1 cellular context compared by ENCODE assay signal in the genomic region with DNA sequence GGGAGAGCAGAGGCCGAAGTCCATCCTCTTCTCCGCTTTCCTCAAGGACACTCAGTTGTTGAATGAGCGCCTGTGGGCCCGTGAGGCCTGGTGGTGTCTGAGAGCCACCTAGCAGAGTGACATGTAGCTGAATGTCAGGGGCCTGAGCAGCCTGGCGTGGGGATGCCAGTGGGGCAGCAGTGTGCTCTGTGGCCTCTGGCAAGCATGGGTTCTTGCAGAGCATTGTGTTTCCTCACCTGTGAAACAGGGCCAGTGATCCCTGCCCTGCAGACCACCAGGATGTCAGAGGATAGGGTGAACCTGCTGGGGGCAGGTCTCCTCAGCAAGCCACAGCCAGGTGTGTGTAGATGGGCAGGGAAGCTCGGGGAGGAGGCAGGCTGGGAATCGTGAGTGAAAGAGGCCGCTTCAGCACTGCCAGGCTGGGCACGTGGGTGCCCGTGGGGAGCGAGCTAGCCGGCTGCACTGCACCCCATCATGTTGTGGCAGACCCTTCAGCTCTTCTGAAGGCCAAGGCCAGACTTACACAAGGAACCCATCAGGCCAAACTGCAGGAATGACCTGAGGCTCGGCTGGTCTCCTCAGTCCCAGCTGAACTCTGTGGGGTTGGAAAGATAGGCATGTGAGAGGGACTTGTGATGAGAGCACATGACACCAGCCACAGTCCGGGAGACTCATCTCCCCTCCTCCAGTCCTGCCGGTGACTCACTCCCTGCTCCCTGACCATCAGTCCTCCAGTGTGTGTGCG.
TF ChIP-seq lines count a peak whose summit lies in the region.

No MANE protein-coding gene starts in this region.

TF ChIP-seq in K562, 482 proteins besides CTCF, POLR2A, EP300 and RAD21 (continued from another document):
- peak; percentile 82 for TF ChIP-seq MAX (CRISPR knock-in tag; IDR thresholded peaks at IDR 0.05)
- peak; percentile 43 for TF ChIP-seq ZFX (CRISPR knock-in tag; IDR thresholded peaks at IDR 0.05)
- TF ChIP-seq L3MBTL2 (IDR thresholded peaks at IDR 0.05) = peak; percentile 71
- peak; percentile 90 for TF ChIP-seq MYC (IDR thresholded peaks at IDR 0.05; ENCODE audit: low read depth, low read length)
- peak; percentile 64; the same call in 1 of the 2 replicates for TF ChIP-seq MYC (CRISPR knock-in tag; IDR thresholded peaks at IDR 0.05; ENCODE audit: borderline replicate concordance, low read depth)
- TF ChIP-seq ZNF408 (CRISPR knock-in tag; IDR thresholded peaks at IDR 0.05; ENCODE audit: low read depth) = no peak
- TF ChIP-seq RNF2 (IDR thresholded peaks at IDR 0.05) = peak; percentile 52; the same call in 1 of the 2 replicates
- TF ChIP-seq HMBOX1 (IDR thresholded peaks at IDR 0.05) = peak; percentile 64; the same call in 1 of the 2 replicates
- peak; percentile 96 for TF ChIP-seq ZNF263 (CRISPR knock-in tag; IDR thresholded peaks at IDR 0.05; ENCODE audit: borderline replicate concordance)
- TF ChIP-seq TBL1XR1 (IDR thresholded peaks at IDR 0.05; ENCODE audit: low read length in 2 of 2) = 0 out of 4 replicates have a peak, but pooled peaks of 1 of the 2 experiments have one; percentile 32
- no peak for TF ChIP-seq KHSRP (IDR thresholded peaks at IDR 0.05)
- TF ChIP-seq, protein P1, sequence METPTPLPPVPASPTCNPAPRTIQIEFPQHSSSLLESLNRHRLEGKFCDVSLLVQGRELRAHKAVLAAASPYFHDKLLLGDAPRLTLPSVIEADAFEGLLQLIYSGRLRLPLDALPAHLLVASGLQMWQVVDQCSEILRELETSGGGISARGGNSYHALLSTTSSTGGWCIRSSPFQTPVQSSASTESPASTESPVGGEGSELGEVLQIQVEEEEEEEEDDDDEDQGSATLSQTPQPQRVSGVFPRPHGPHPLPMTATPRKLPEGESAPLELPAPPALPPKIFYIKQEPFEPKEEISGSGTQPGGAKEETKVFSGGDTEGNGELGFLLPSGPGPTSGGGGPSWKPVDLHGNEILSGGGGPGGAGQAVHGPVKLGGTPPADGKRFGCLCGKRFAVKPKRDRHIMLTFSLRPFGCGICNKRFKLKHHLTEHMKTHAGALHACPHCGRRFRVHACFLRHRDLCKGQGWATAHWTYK (CRISPR knock-in tag; IDR thresholded peaks at IDR 0.05) = 0 out of 2 replicates have a peak, but pooled peaks have one; percentile 18
- TF ChIP-seq CBFA2T2 (conservative IDR thresholded peaks at IDR 0.05) = peak; percentile 42; the same call in 1 of the 2 replicates
- TF ChIP-seq, protein P2, sequence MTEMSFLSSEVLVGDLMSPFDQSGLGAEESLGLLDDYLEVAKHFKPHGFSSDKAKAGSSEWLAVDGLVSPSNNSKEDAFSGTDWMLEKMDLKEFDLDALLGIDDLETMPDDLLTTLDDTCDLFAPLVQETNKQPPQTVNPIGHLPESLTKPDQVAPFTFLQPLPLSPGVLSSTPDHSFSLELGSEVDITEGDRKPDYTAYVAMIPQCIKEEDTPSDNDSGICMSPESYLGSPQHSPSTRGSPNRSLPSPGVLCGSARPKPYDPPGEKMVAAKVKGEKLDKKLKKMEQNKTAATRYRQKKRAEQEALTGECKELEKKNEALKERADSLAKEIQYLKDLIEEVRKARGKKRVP (CRISPR knock-in tag; IDR thresholded peaks at IDR 0.05) = 0 out of 2 replicates have a peak, but pooled peaks have one; percentile 50
- no peak for TF ChIP-seq SUPT5H (IDR thresholded peaks at IDR 0.05)
